ENCODE assay signal across 21 cellular contexts in genomic region chr11:86469491-86470388, GRCh38.
DNase-seq lines count a peak whose midpoint lies in the region; ATAC-seq and TF ChIP-seq lines count a peak whose summit lies in the region.
"Had no signal": no experiment of that assay in that cellular context is flagged by ENCODE, and none has a peak within 500 bp of the region (broad histone marks: within the 10 kb centered on the region; RNA-seq: fewer than 3 reads in every experiment).

No MANE protein-coding gene starts in this region.

- peak in 1 of 2 donors; percentile 45 for TF ChIP-seq EP300 in tibial nerve (IDR thresholded peaks at IDR 0.05)

- no peaks in the 10 kb centered on the region for H3K27me3 ChIP-seq in tibial nerve
- H3K27me3 ChIP-seq: cardiac muscle cell, hepatocyte, pancreas, upper lobe of left lung had no signal

- no peak overlapping the region for H3K4me3 ChIP-seq in tibial nerve
- H3K4me3 ChIP-seq: cardiac muscle cell, hepatocyte, pancreas, skin epidermis, upper lobe of left lung had no signal

- peak; percentile 64 for ATAC-seq in sciatic nerve
- ATAC-seq in GM18505 (IDR thresholded peaks at IDR 0.05; ENCODE audit: unreplicated experiment) = no peak
- no peak for ATAC-seq in GM19023 (IDR thresholded peaks at IDR 0.05; ENCODE audit: unreplicated experiment)
- ATAC-seq: naive thymus-derived CD8-positive, alpha-beta T cell had no signal

- no peak overlapping the region for H3K27ac ChIP-seq in tibial nerve
- H3K27ac ChIP-seq: cardiac muscle cell, hepatocyte, pancreas, skin epidermis, upper lobe of left lung had no signal

- H3K36me3 ChIP-seq in tibial nerve = no peaks in the 10 kb centered on the region
- H3K36me3 ChIP-seq: cardiac muscle cell, pancreas, upper lobe of left lung had no signal

- H3K4me1 Mint-ChIP-seq in activated T-helper 1 cell treated with anti-CD3 and anti-CD28 coated beads, Interleukin-12 subunit alpha, Interleukin-12 subunit beta, Interleukin-2, Interleukin-4 antibody, amounts not matched to agents 30 ng/mL and 10 ng/mL and 1 ng/mL, durations not matched to agents 14 hours and 24 hours and 36 hours (ENCODE audit: low read depth) = peaks cover 13% of the 10 kb centered on the region
- H3K4me1 Mint-ChIP-seq: memory B cell had no signal

- H3K9me3 ChIP-seq in tibial nerve = no peaks in the 10 kb centered on the region
- H3K9me3 ChIP-seq: pancreas, upper lobe of left lung had no signal

- DNase-seq in ELF-1 (ENCODE audit: low read depth, low spot score) (peak; percentile 23), islet precursor cell (peak; percentile 85), sciatic nerve (ENCODE audit: low spot score) (no peak), tibial nerve (ENCODE audit: low spot score in 2 of 2) (no peak)
- no peak for DNase-seq in activated T-helper 1 cell treated with anti-CD3 and anti-CD28 coated beads, Interleukin-12 subunit alpha, Interleukin-12 subunit beta, Interleukin-2, Interleukin-4 antibody, amounts not matched to agents 30 ng/mL and 10 ng/mL and 1 ng/mL, durations not matched to agents 14 hours and 24 hours and 36 hours (ENCODE audit: low spot score)
- no peak for DNase-seq in activated naive CD4-positive, alpha-beta T cell (lab: John Stamatoyannopoulos, UW)
- DNase-seq: activated CD4-positive, alpha-beta T cell treated with anti-CD3 and anti-CD28 coated beads for 4 hours; naive thymus-derived CD8-positive, alpha-beta T cell; NCI-H1105 treated with DMSO at 0.1 percent for 48 hours; NCI-H2081 treated with DMSO at 0.1 percent for 48 hours; NK-92 treated with Interleukin-12 subunit alpha and Interleukin-12 subunit beta, amount 100 ng/mL, for 24 hours; pancreas; upper lobe of left lung had no signal

- WGBS in tibial nerve, 2 donors = 65 to 77% methylated on average over 5 of the region's 5 CpGs

- intact Hi-C loops in activated T-helper 1 cell treated with anti-CD3 and anti-CD28 coated beads, Interleukin-12 subunit alpha, Interleukin-12 subunit beta, Interleukin-2, Interleukin-4 antibody, amounts not matched to agents 30 ng/mL and 10 ng/mL and 1 ng/mL, durations not matched to agents 14 hours and 24 hours and 36 hours (cut with micrococcal nuclease) = no loop called here
- intact Hi-C loops in sciatic nerve (cut with DNase I) = no loop called here

- H3K27ac Mint-ChIP-seq in activated T-helper 1 cell treated with anti-CD3 and anti-CD28 coated beads, Interleukin-12 subunit alpha, Interleukin-12 subunit beta, Interleukin-2, Interleukin-4 antibody, amounts not matched to agents 30 ng/mL and 10 ng/mL and 1 ng/mL, durations not matched to agents 14 hours and 24 hours and 36 hours = peak overlapping the region; percentile 24
- H3K27ac Mint-ChIP-seq: dendritic cell treated with granulocyte-macrophage colony-stimulating factor and Interleukin-4, amounts not matched to agents 40 ng/mL and 50 ng/mL, for 4 days; memory B cell; naive thymus-derived CD8-positive, alpha-beta T cell; stimulated activated naive CD8-positive, alpha-beta T cell treated with anti-CD3 and anti-CD28 coated beads, Interleukin-15, Interleukin-2, amounts not matched to agents 100 ng/mL and 50 ng/mL, for 24 hours had no signal

- H3K27me3 Mint-ChIP-seq in activated T-helper 1 cell treated with anti-CD3 and anti-CD28 coated beads, Interleukin-12 subunit alpha, Interleukin-12 subunit beta, Interleukin-2, Interleukin-4 antibody, amounts not matched to agents 30 ng/mL and 10 ng/mL and 1 ng/mL, durations not matched to agents 14 hours and 24 hours and 36 hours (ENCODE audit: insufficient read depth) = no peaks in the 10 kb centered on the region
- H3K27me3 Mint-ChIP-seq: dendritic cell treated with granulocyte-macrophage colony-stimulating factor and Interleukin-4, amounts not matched to agents 40 ng/mL and 50 ng/mL, for 4 days; stimulated activated naive CD8-positive, alpha-beta T cell treated with anti-CD3 and anti-CD28 coated beads, Interleukin-15, Interleukin-2, amounts not matched to agents 100 ng/mL and 50 ng/mL, for 24 hours had no signal

- no peak for TF ChIP-seq CTCF in tibial nerve (IDR thresholded peaks at IDR 0.05)

- peaks cover 2% of the 10 kb centered on the region for H3K9me3 Mint-ChIP-seq in activated T-helper 1 cell treated with anti-CD3 and anti-CD28 coated beads, Interleukin-12 subunit alpha, Interleukin-12 subunit beta, Interleukin-2, Interleukin-4 antibody, amounts not matched to agents 30 ng/mL and 10 ng/mL and 1 ng/mL, durations not matched to agents 14 hours and 24 hours and 36 hours
- H3K9me3 Mint-ChIP-seq: dendritic cell treated with granulocyte-macrophage colony-stimulating factor and Interleukin-4, amounts not matched to agents 40 ng/mL and 50 ng/mL, for 4 days; memory B cell; naive thymus-derived CD8-positive, alpha-beta T cell; stimulated activated naive CD8-positive, alpha-beta T cell treated with anti-CD3 and anti-CD28 coated beads, Interleukin-15, Interleukin-2, amounts not matched to agents 100 ng/mL and 50 ng/mL, for 24 hours had no signal

- no peak for TF ChIP-seq POLR2A in tibial nerve (IDR thresholded peaks at IDR 0.05)
- TF ChIP-seq POLR2A in GM18505 (IDR thresholded peaks at IDR 0.05; ENCODE audit: borderline replicate concordance, extremely low read depth, insufficient read depth, insufficient read length) = no peak

- peaks cover 3% of the 10 kb centered on the region for H3K36me3 Mint-ChIP-seq in activated T-helper 1 cell treated with anti-CD3 and anti-CD28 coated beads, Interleukin-12 subunit alpha, Interleukin-12 subunit beta, Interleukin-2, Interleukin-4 antibody, amounts not matched to agents 30 ng/mL and 10 ng/mL and 1 ng/mL, durations not matched to agents 14 hours and 24 hours and 36 hours (ENCODE audit: low read depth)
- H3K36me3 Mint-ChIP-seq: memory B cell had no signal

- peaks cover 0 to 8% (median 0%) of the 10 kb centered on the region in 4 donors for H3K4me1 ChIP-seq in tibial nerve
- H3K4me1 ChIP-seq: upper lobe of left lung had no signal

- H3K4me3 Mint-ChIP-seq in activated T-helper 1 cell treated with anti-CD3 and anti-CD28 coated beads, Interleukin-12 subunit alpha, Interleukin-12 subunit beta, Interleukin-2, Interleukin-4 antibody, amounts not matched to agents 30 ng/mL and 10 ng/mL and 1 ng/mL, durations not matched to agents 14 hours and 24 hours and 36 hours = no peak overlapping the region
- H3K4me3 Mint-ChIP-seq: dendritic cell treated with granulocyte-macrophage colony-stimulating factor and Interleukin-4, amounts not matched to agents 40 ng/mL and 50 ng/mL, for 4 days; memory B cell; naive thymus-derived CD8-positive, alpha-beta T cell; stimulated activated naive CD8-positive, alpha-beta T cell treated with anti-CD3 and anti-CD28 coated beads, Interleukin-15, Interleukin-2, amounts not matched to agents 100 ng/mL and 50 ng/mL, for 24 hours had no signal

Comparison
In these comparisons a context has a peak if more than half of its experiments do, and no peak if none do; other contexts are left out.
1. DNase-seq: peak in ELF-1 (single experiment) and islet precursor cell (single experiment); none in activated T-helper 1 cell treated with anti-CD3 and anti-CD28 coated beads, Interleukin-12 subunit alpha, Interleukin-12 subunit beta, Interleukin-2, Interleukin-4 antibody, amounts not matched to agents 30 ng/mL and 10 ng/mL and 1 ng/mL, durations not matched to agents 14 hours and 24 hours and 36 hours (single experiment), sciatic nerve (single experiment), tibial nerve (0 of 2) and activated naive CD4-positive, alpha-beta T cell (0 of 4).